Comparison of ENCODE assay signal across 28 cellular contexts in the genomic region with DNA sequence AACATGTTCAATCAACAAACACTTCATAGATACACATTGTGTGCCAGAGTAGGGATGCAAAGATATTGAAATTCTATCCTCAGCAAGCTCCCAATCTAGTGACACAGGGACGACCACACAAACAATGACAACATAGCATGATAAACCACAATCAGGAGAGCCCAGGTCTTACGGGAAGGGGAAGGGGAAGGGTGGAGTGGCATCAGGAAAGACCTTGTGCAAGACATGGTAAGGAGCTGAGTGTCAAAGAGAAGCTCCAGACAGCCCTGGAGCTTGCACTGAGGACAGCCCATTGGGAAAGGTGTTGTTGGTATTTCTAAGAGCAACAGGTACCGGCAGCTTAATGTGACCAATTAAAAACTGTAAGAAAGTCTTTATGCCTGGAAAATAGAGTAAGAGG.
"Had no signal": no experiment of that assay in that cellular context is flagged by ENCODE, and none has a peak within 500 bp of the region (broad histone marks: within the 10 kb centered on the region; RNA-seq: fewer than 3 reads in every experiment).

No MANE protein-coding gene starts in this region.

- ATAC-seq: activated CD8-positive, alpha-beta T cell treated with anti-CD3 and anti-CD28 coated beads for 36 hours; activated T-cell treated with anti-CD3 and anti-CD28 coated beads, Interleukin-2, amount 50 U/mL, for 72 hours; activated T-helper 17 cell treated with anti-CD3 and anti-CD28 coated beads, Interleukin-2, amount 50 U/mL, for 72 hours; Right ventricle myocardium inferior had no signal

- H3K36me3 ChIP-seq: ascending aorta, breast epithelium, WERI-Rb-1 had no signal

- H3K4me1 ChIP-seq: ascending aorta, breast epithelium had no signal

- H3K27ac ChIP-seq: ascending aorta, breast epithelium, coronary artery, KMS-11, PC-9, RWPE1, SK-N-MC, WERI-Rb-1 had no signal

- H3K27me3 ChIP-seq: ascending aorta, breast epithelium had no signal

- DNase-seq: activated CD4-positive, alpha-beta T cell treated with anti-CD3 and anti-CD28 coated beads, Interleukin-2, amount 10 ng/mL, durations not matched to agents 24 days and 14 days; activated CD4-positive, alpha-beta T cell treated with anti-CD3 and anti-CD28 coated beads, Interleukin-2, amount 50 U/mL, for 4 hours; activated CD8-positive, alpha-beta T cell treated with anti-CD3 and anti-CD28 coated beads for 36 hours; activated gamma-delta T cell; activated naive CD4-positive, alpha-beta T cell treated with Interleukin-2 at 50 U/mL for 16 hours; activated naive CD8-positive, alpha-beta T cell treated with anti-CD3 and anti-CD28 coated beads, Interleukin-2, amount 10 ng/mL, durations not matched to agents 7 days and 5 days; activated T-cell treated with anti-CD3 and anti-CD28 coated beads, Interleukin-2, amount 50 U/mL, for 1 hour; activated T-cell treated with anti-CD3 and anti-CD28 coated beads, Interleukin-2, amount 50 U/mL, for 72 hours; amygdala; MM.1S; NCI-H1105; NCI-H1417 treated with DMSO at 0.1 percent for 48 hours; NCI-H187 treated with DMSO at 0.1 percent for 48 hours; NCI-H2081; NCI-H226; NCI-H446 treated with DMSO at 0.1 percent for 48 hours; NCI-H524; NCI-H69; PC-9; WERI-Rb-1 had no signal

- H3K9me3 ChIP-seq: ascending aorta, breast epithelium had no signal

- H3K4me3 ChIP-seq: ascending aorta, breast epithelium, coronary artery, PC-9, SK-N-MC had no signal
